ENCODE assay signal across 9 cellular contexts in genomic region chr16:89491974-89492687, GRCh38. TPM values are rescaled to one million over a fixed set of nuclear protein-coding genes. Genes with fewer than 3 reads are reported as not detected.
DNase-seq lines count a peak whose midpoint lies in the region; ATAC-seq and TF ChIP-seq lines count a peak whose summit lies in the region.
"Had no signal": no experiment of that assay in that cellular context is flagged by ENCODE, and none has a peak within 500 bp of the region (broad histone marks: within the 10 kb centered on the region; RNA-seq: fewer than 3 reads in every experiment).

No MANE protein-coding gene starts in this region.

- H3K4me3 Mint-ChIP-seq in activated naive CD4-positive, alpha-beta T cell treated with anti-CD3 and anti-CD28 coated beads, Interleukin-2, amount 10 ng/mL, durations not matched to agents 7 days and 5 days: peak overlapping the region; percentile 83
- H3K4me3 Mint-ChIP-seq in activated CD8-positive, alpha-beta T cell treated with anti-CD3 and anti-CD28 coated beads for 36 hours: peak overlapping the region; percentile 84
- peak overlapping the region; percentile 89 to 95 (median 92) for H3K4me3 Mint-ChIP-seq in immature natural killer cell

- H3K4me1 ChIP-seq in transverse colon: peaks cover 21 to 44% (median 26%) of the 10 kb centered on the region in 4 donors

- TF ChIP-seq EP300 in transverse colon (IDR thresholded peaks at IDR 0.05; ENCODE audit: low read depth): no peak

- ATAC-seq in activated CD8-positive, alpha-beta T cell treated with anti-CD3 and anti-CD28 coated beads for 36 hours: no peak

- no peaks in the 10 kb centered on the region for H3K9me3 Mint-ChIP-seq in activated naive CD4-positive, alpha-beta T cell treated with anti-CD3 and anti-CD28 coated beads, Interleukin-2, amount 10 ng/mL, durations not matched to agents 7 days and 5 days
- no peaks in the 10 kb centered on the region for H3K9me3 Mint-ChIP-seq in activated CD8-positive, alpha-beta T cell treated with anti-CD3 and anti-CD28 coated beads for 36 hours
- H3K9me3 Mint-ChIP-seq in immature natural killer cell: no peaks in the 10 kb centered on the region

- 89 to 96% methylated on average over 16 to 24 of the region's 24 CpGs for WGBS in transverse colon (ENCODE audit: low coverage in 1 of 2), 2 donors

- TF ChIP-seq POLR2A in transverse colon (IDR thresholded peaks at IDR 0.05): no peak

- no peaks in the 10 kb centered on the region for H3K36me3 ChIP-seq in transverse colon

- POLR2A ChIA-PET in activated CD8-positive, alpha-beta T cell treated with anti-CD3 and anti-CD28 coated beads for 36 hours (lab: Charles Lee): interaction anchor here (1.6 to 4.3 kb wide), 3 partner anchors 12 to 159 kb away, joined by 3 to 39 read pairs (median 12); partner anchors contain the start of gene SPG7

- peak overlapping the region in 2 of 4 donors; percentile 100 for H3K27ac ChIP-seq in transverse colon

- peaks cover 44% of the 10 kb centered on the region for H3K4me1 Mint-ChIP-seq in activated naive CD4-positive, alpha-beta T cell treated with anti-CD3 and anti-CD28 coated beads, Interleukin-2, amount 10 ng/mL, durations not matched to agents 7 days and 5 days
- H3K4me1 Mint-ChIP-seq in activated CD8-positive, alpha-beta T cell treated with anti-CD3 and anti-CD28 coated beads for 36 hours (ENCODE audit: low read depth): peaks cover 34% of the 10 kb centered on the region
- H3K4me1 Mint-ChIP-seq in immature natural killer cell: peaks cover 46 to 49% of the 10 kb centered on the region in 2 donors

- TF ChIP-seq CTCF in activated CD8-positive, alpha-beta T cell treated with anti-CD3 and anti-CD28 coated beads for 36 hours (IDR thresholded peaks at IDR 0.05): no peak
- TF ChIP-seq CTCF in transverse colon (IDR thresholded peaks at IDR 0.05): no peak

- peaks cover 15% of the 10 kb centered on the region for H3K36me3 Mint-ChIP-seq in activated naive CD4-positive, alpha-beta T cell treated with anti-CD3 and anti-CD28 coated beads, Interleukin-2, amount 10 ng/mL, durations not matched to agents 7 days and 5 days
- peaks cover 18% of the 10 kb centered on the region for H3K36me3 Mint-ChIP-seq in activated CD8-positive, alpha-beta T cell treated with anti-CD3 and anti-CD28 coated beads for 36 hours (ENCODE audit: low read depth)
- H3K36me3 Mint-ChIP-seq in immature natural killer cell: no peaks in the 10 kb centered on the region

- H3K4me3 ChIP-seq in transverse colon: peak overlapping the region in 3 of 4 donors; percentile 93 to 99 (median 97)

- CTCF ChIA-PET in activated naive CD4-positive, alpha-beta T cell treated with anti-CD3 and anti-CD28 coated beads, Interleukin-2, amount 10 ng/mL, durations not matched to agents 7 days and 5 days (lab: Charles Lee): interaction anchor here (0.7 to 1.5 kb wide), 3 partner anchors 12 to 163 kb away, joined by 3 to 4 read pairs (median 3); no protein-coding TSS in a partner anchor
- CTCF ChIA-PET in activated CD8-positive, alpha-beta T cell treated with anti-CD3 and anti-CD28 coated beads for 36 hours (lab: Charles Lee): interaction anchor here (1.2 kb wide), 1 partner anchor 214 kb away, joined by 4 read pairs; no protein-coding TSS in a partner anchor

- H3K9me3 ChIP-seq in transverse colon: no peaks in the 10 kb centered on the region

- no peaks in the 10 kb centered on the region for H3K27me3 Mint-ChIP-seq in activated naive CD4-positive, alpha-beta T cell treated with anti-CD3 and anti-CD28 coated beads, Interleukin-2, amount 10 ng/mL, durations not matched to agents 7 days and 5 days
- H3K27me3 Mint-ChIP-seq in activated CD8-positive, alpha-beta T cell treated with anti-CD3 and anti-CD28 coated beads for 36 hours: no peaks in the 10 kb centered on the region
- peaks cover 13 to 24% (median 18%) of the 10 kb centered on the region in 3 donors for H3K27me3 Mint-ChIP-seq in immature natural killer cell (ENCODE audit: low read depth in 3 of 3)

- in situ Hi-C loops in transverse colon (cut with MboI; ENCODE audit: low pct_ligation_motif_present in 1 of 4, low pct_unique_long_range_greater_than_20kb in 1 of 4, low sequenced_read_pairs in 3 of 4): loop anchor here in 1 of 4 donors (10.0 kb wide), 1 partner anchor 157 kb away; no protein-coding TSS in a partner anchor

- no peak for DNase-seq in activated naive CD4-positive, alpha-beta T cell treated with anti-CD3 and anti-CD28 coated beads, Interleukin-2, amount 10 ng/mL, durations not matched to agents 7 days and 5 days
- no peak for DNase-seq in activated naive CD4-positive, alpha-beta T cell treated with Interleukin-2 at 50 U/mL for 16 hours
- no peak for DNase-seq in activated CD8-positive, alpha-beta T cell treated with anti-CD3 and anti-CD28 coated beads for 36 hours
- DNase-seq in immature natural killer cell: no peak
- no peak for DNase-seq in transverse colon
- DNase-seq in HT-29 (ENCODE audit: low spot score): no peak
- DNase-seq in SKM-1 treated with dmso at 0.1 percent for 144 hours (lab: John Stamatoyannopoulos, UW; ENCODE audit: unreplicated experiment): no peak
- DNase-seq in C1 segment of cervical spinal cord (lab: John Stamatoyannopoulos, UW): no peak
- DNase-seq: DMS 273 treated with DMSO at 0.1 percent for 48 hours had no signal

- intact Hi-C loops in activated CD8-positive, alpha-beta T cell treated with anti-CD3 and anti-CD28 coated beads for 36 hours (cut with micrococcal nuclease): no loop called here
- intact Hi-C loops in transverse colon (cut with DNase I; ENCODE audit: low total_unique reads): no loop called here

- no peaks in the 10 kb centered on the region for H3K27me3 ChIP-seq in transverse colon

- H3K27ac Mint-ChIP-seq in activated naive CD4-positive, alpha-beta T cell treated with anti-CD3 and anti-CD28 coated beads, Interleukin-2, amount 10 ng/mL, durations not matched to agents 7 days and 5 days: peak overlapping the region; percentile 91
- H3K27ac Mint-ChIP-seq in activated CD8-positive, alpha-beta T cell treated with anti-CD3 and anti-CD28 coated beads for 36 hours: peak overlapping the region; percentile 88
- peak overlapping the region in 4 of 6 donors; percentile 24 to 90 (median 38) for H3K27ac Mint-ChIP-seq in immature natural killer cell

RNA-seq across cellular contexts. Expression of gene ANKRD11, which starts 1.8 kb away (rescaled TPM):
- total RNA-seq in activated CD8-positive, alpha-beta T cell treated with anti-CD3 and anti-CD28 coated beads for 36 hours: 100 to 1,000 TPM; 145 to 147 TPM
- polyA plus RNA-seq in immature natural killer cell: 10 to 100 TPM in 1 of 3 donors, 1 to 10 TPM in 2; 3.7 to 14.3 (median 8.5) TPM
- total RNA-seq in transverse colon: 100 to 1,000 TPM; 109 to 281 (median 142) TPM
- 92.5 and 122 TPM in 2 replicates for total RNA-seq in HT-29 (2014; rRNA removed; shearing (Covaris generic))

RNA-seq across cellular contexts. Expression of gene SPG7, which starts 16.1 kb away (rescaled TPM):
- total RNA-seq in activated CD8-positive, alpha-beta T cell treated with anti-CD3 and anti-CD28 coated beads for 36 hours: 10 to 100 TPM; 78.6 to 79.8 TPM
- polyA plus RNA-seq in immature natural killer cell: 10 to 100 TPM; 39.7 to 48.4 (median 41.0) TPM
- total RNA-seq in transverse colon: 100 to 1,000 TPM; 168 to 408 (median 285) TPM
- total RNA-seq in HT-29 (2014; rRNA removed; shearing (Covaris generic)): 150 and 162 TPM in 2 replicates

Comparison
In these comparisons a context has a peak if more than half of its experiments do, and no peak if none do; other contexts are left out.
1. H3K27ac Mint-ChIP-seq: peak in every context shown above with its lines; median percentile 91 in activated naive CD4-positive, alpha-beta T cell treated with anti-CD3 and anti-CD28 coated beads, Interleukin-2, amount 10 ng/mL, durations not matched to agents 7 days and 5 days; 88 in activated CD8-positive, alpha-beta T cell treated with anti-CD3 and anti-CD28 coated beads for 36 hours; 38 in immature natural killer cell.